In the genomic region with DNA sequence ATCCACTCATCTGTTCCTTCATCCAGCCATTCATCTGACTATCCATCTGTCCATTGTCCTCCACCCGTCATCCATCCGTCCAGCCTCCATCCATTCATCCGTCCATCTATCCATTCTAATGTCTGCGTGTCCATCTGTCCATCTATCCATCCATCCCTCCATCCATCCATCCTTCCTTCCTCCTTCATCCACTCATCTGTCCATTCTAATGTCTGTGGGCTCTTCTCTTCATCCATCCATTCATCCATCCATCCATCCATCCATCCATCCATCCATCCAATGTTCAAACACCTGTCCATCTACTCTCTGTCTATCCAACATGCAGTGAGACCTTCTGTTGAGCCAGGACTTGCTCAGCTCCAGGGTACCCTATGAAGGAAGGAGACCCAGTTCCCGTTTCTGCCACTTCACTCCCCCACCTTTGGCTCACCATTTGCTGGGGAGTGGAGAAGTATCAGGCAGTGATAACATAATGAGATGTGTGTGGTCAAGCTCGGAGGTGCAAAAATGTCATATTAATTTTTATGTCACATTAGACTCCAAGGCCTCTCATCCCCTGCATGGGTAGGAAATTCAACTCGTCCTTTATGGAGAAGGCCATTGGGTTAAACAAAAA, we compare ENCODE assay signal across 1 cellular context.
TF ChIP-seq lines count a peak whose summit lies in the region.

No MANE protein-coding gene starts in this region.

TF ChIP-seq in IMR-90, 13 proteins besides CTCF, POLR2A, EP300 and RAD21:
- TF ChIP-seq SMC3 (IDR thresholded peaks at IDR 0.05; ENCODE audit: low read depth, low read length) (no peak), BHLHE40 (IDR thresholded peaks at IDR 0.05; ENCODE audit: low read depth, low read length) (no peak), NFE2L2 (IDR thresholded peaks at IDR 0.05; ENCODE audit: low read depth, low read length) (no peak), RCOR1 (IDR thresholded peaks at IDR 0.05; ENCODE audit: insufficient replicate concordance, low read length) (no peak), MAFK (IDR thresholded peaks at IDR 0.05; ENCODE audit: low read depth, low read length) (no peak), FOS (IDR thresholded peaks at IDR 0.05; ENCODE audit: low read depth, low read length) (no peak), CEBPB (IDR thresholded peaks at IDR 0.05; ENCODE audit: low read depth, low read length) (no peak), CHD1 (IDR thresholded peaks at IDR 0.05; ENCODE audit: low read depth, low read length) (no peak), RFX5 (IDR thresholded peaks at IDR 0.05; ENCODE audit: low read depth, low read length) (no peak), MXI1 (IDR thresholded peaks at IDR 0.05; ENCODE audit: borderline replicate concordance, low read depth, low read length) (no peak), MAZ (IDR thresholded peaks at IDR 0.05; ENCODE audit: borderline replicate concordance, low read depth, low read length) (no peak)
- TF ChIP-seq, protein P1, sequence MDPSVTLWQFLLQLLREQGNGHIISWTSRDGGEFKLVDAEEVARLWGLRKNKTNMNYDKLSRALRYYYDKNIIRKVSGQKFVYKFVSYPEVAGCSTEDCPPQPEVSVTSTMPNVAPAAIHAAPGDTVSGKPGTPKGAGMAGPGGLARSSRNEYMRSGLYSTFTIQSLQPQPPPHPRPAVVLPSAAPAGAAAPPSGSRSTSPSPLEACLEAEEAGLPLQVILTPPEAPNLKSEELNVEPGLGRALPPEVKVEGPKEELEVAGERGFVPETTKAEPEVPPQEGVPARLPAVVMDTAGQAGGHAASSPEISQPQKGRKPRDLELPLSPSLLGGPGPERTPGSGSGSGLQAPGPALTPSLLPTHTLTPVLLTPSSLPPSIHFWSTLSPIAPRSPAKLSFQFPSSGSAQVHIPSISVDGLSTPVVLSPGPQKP (IDR thresholded peaks at IDR 0.05; ENCODE audit: borderline replicate concordance, low read depth, low read length), result no peak
- TF ChIP-seq, protein P2, sequence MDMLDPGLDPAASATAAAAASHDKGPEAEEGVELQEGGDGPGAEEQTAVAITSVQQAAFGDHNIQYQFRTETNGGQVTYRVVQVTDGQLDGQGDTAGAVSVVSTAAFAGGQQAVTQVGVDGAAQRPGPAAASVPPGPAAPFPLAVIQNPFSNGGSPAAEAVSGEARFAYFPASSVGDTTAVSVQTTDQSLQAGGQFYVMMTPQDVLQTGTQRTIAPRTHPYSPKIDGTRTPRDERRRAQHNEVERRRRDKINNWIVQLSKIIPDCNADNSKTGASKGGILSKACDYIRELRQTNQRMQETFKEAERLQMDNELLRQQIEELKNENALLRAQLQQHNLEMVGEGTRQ (IDR thresholded peaks at IDR 0.05; ENCODE audit: low read depth, low read length), result no peak
